ENCODE assay signal across 19 cellular contexts in genomic region chr6:157529654-157530039, GRCh38.
"Had no signal": no experiment of that assay in that cellular context is flagged by ENCODE, and none has a peak within 500 bp of the region (broad histone marks: within the 10 kb centered on the region; RNA-seq: fewer than 3 reads in every experiment).

No MANE protein-coding gene starts in this region.

- H3K27me3 ChIP-seq: ascending aorta, heart left ventricle, right atrium auricular region had no signal

- H3K36me3 ChIP-seq: ascending aorta, heart left ventricle, right atrium auricular region had no signal

- H3K4me3 Mint-ChIP-seq: activated naive CD4-positive, alpha-beta T cell treated with anti-CD3 and anti-CD28 coated beads for 36 hours; activated naive CD8-positive, alpha-beta T cell treated with anti-CD3 and anti-CD28 coated beads, Interleukin-2, amount 50 U/mL, for 24 hours; effector memory CD8-positive, alpha-beta T cell; naive thymus-derived CD8-positive, alpha-beta T cell had no signal

- ATAC-seq: activated naive CD8-positive, alpha-beta T cell treated with anti-CD3 and anti-CD28 coated beads, Interleukin-2, amount 50 U/mL, for 24 hours; effector memory CD8-positive, alpha-beta T cell; heart left ventricle; left colon; naive thymus-derived CD8-positive, alpha-beta T cell; stimulated activated naive CD8-positive, alpha-beta T cell treated with anti-CD3 and anti-CD28 coated beads, Interleukin-15, Interleukin-2, amounts not matched to agents 100 U/mL and 50 U/mL, for 24 hours had no signal

- H3K9me3 Mint-ChIP-seq: activated naive CD4-positive, alpha-beta T cell treated with anti-CD3 and anti-CD28 coated beads for 36 hours; activated naive CD8-positive, alpha-beta T cell treated with anti-CD3 and anti-CD28 coated beads, Interleukin-2, amount 50 U/mL, for 24 hours; effector memory CD8-positive, alpha-beta T cell had no signal

- H3K9me3 ChIP-seq: ascending aorta, heart left ventricle, right atrium auricular region had no signal

- DNase-seq: activated CD4-positive, alpha-beta T cell treated with anti-CD3 and anti-CD28 coated beads for 1 hour; activated CD4-positive, alpha-beta T cell treated with anti-CD3 and anti-CD28 coated beads, Interleukin-2, amount 50 U/mL, for 4 hours; activated naive CD4-positive, alpha-beta T cell treated with anti-CD3 and anti-CD28 coated beads for 36 hours; activated naive CD8-positive, alpha-beta T cell treated with anti-CD3 and anti-CD28 coated beads, Interleukin-2, amount 50 U/mL, for 24 hours; activated T-cell treated with anti-CD3 and anti-CD28 coated beads, Interleukin-2, amount 50 U/mL, for 1 hour; effector memory CD8-positive, alpha-beta T cell; heart left ventricle; left colon; naive thymus-derived CD8-positive, alpha-beta T cell; nucleus accumbens; small intestine; stimulated activated naive CD8-positive, alpha-beta T cell treated with anti-CD3 and anti-CD28 coated beads, Interleukin-15, Interleukin-2, amounts not matched to agents 100 U/mL and 50 U/mL, for 24 hours had no signal

- H3K36me3 Mint-ChIP-seq: naive thymus-derived CD8-positive, alpha-beta T cell had no signal

- FAIRE-seq: bronchial epithelial cell, frontal cortex, small intestine had no signal

- H3K27ac ChIP-seq: ascending aorta, heart left ventricle, right atrium auricular region, VCaP had no signal

- H3K27ac Mint-ChIP-seq: activated naive CD4-positive, alpha-beta T cell treated with anti-CD3 and anti-CD28 coated beads for 36 hours; activated T-helper 2 cell treated with anti-CD3 and anti-CD28 coated beads, Interferon-gamma antibody, Interleukin-2, Interleukin-4, amounts not matched to agents 10 μg/mL and 5 μg/mL and 100 μg/mL, durations not matched to agents 14 hours and 24 hours and 36 hours; effector memory CD8-positive, alpha-beta T cell had no signal

- H3K27me3 Mint-ChIP-seq: activated naive CD8-positive, alpha-beta T cell treated with anti-CD3 and anti-CD28 coated beads, Interleukin-2, amount 50 U/mL, for 24 hours; effector memory CD8-positive, alpha-beta T cell; naive thymus-derived CD8-positive, alpha-beta T cell had no signal

- H3K4me3 ChIP-seq: ascending aorta, heart left ventricle, lung, right atrium auricular region had no signal
